8 cellular contexts compared by ENCODE assay signal in genomic region chr6:1611572-1612385, GRCh38. TPM values are rescaled to one million over a fixed set of nuclear protein-coding genes. Genes with fewer than 3 reads are reported as not detected.
DNase-seq lines count a peak whose midpoint lies in the region; ATAC-seq and TF ChIP-seq lines count a peak whose summit lies in the region.

No MANE protein-coding gene starts in this region.

- H3K4me1 Mint-ChIP-seq in CD14-positive monocyte = peaks cover 42% of the 10 kb centered on the region

- no peaks in the 10 kb centered on the region for H3K9me3 ChIP-seq in HUES48 (ENCODE audit: control insufficient read depth, insufficient read depth, low read length)
- H3K9me3 ChIP-seq in adipocyte (ENCODE audit: control insufficient read depth, low read length) = no peaks in the 10 kb centered on the region
- H3K9me3 ChIP-seq in tibial artery = no peaks in the 10 kb centered on the region

- H3K9ac ChIP-seq in HUES48 (ENCODE audit: low read depth, low read length) (no peak overlapping the region), adipocyte (ENCODE audit: low read length) (peak overlapping the region; percentile 81)

- intact Hi-C loops in CD14-positive monocyte (cut with micrococcal nuclease) = loop anchor here in 1 of 2 donors (5.0 to 10.0 kb wide), 2 partner anchors 633 to 836 kb away; partner anchors contain the start of gene GMDS
- intact Hi-C loops in tibial artery (cut with DNase I; ENCODE audit: low total_unique reads) = loop anchor here (2.0 kb wide), 1 partner anchor 487 kb away; no protein-coding TSS in a partner anchor

- H3K27me3 ChIP-seq in HUES48 (ENCODE audit: control insufficient read depth, insufficient read depth, low read length) (peaks cover 98% of the 10 kb centered on the region), adipocyte (replicated peaks; ENCODE audit: control insufficient read depth, insufficient read depth, low read length) (peaks cover 20% of the 10 kb centered on the region), layer of hippocampus (ENCODE audit: control insufficient read depth, insufficient read depth, low read length) (peaks cover 60% of the 10 kb centered on the region), tibial artery (no peaks in the 10 kb centered on the region)

- H3K9me3 Mint-ChIP-seq in CD14-positive monocyte = peaks cover 0 to 41% (median 20%) of the 10 kb centered on the region in 7 donors

- peak overlapping the region; percentile 85 to 97 for H3K4me3 Mint-ChIP-seq in CD14-positive monocyte

- no peaks in the 10 kb centered on the region for H3K36me3 ChIP-seq in HUES48 (ENCODE audit: control insufficient read depth, insufficient read depth, low read length)
- H3K36me3 ChIP-seq in adipocyte (ENCODE audit: control insufficient read depth, insufficient read depth, low read length, severe bottlenecking) = no peaks in the 10 kb centered on the region
- peaks cover 24 to 35% (median 29%) of the 10 kb centered on the region in 3 donors for H3K36me3 ChIP-seq in tibial artery

- H3K27me3 Mint-ChIP-seq in CD14-positive monocyte (ENCODE audit: low read depth in 3 of 3) = peaks cover 72 to 95% (median 75%) of the 10 kb centered on the region in 3 donors

- H3K27ac Mint-ChIP-seq in CD14-positive monocyte = peak overlapping the region in 1 of 7 donors; percentile 42

- DNase-seq in CD14-positive monocyte (ENCODE audit: low spot score) (no peak), adipocyte (ENCODE audit: low read depth) (peak; percentile 56), tibial artery (no peak), NCI-H2227 (lab: John Stamatoyannopoulos, UW; ENCODE audit: unreplicated experiment) (no peak)
- no peak for DNase-seq in effector CD8-positive, alpha-beta T cell (lab: John Stamatoyannopoulos, UW)

- TF ChIP-seq CTCF in CD14-positive monocyte (IDR thresholded peaks at IDR 0.05) (no peak), tibial artery (IDR thresholded peaks at IDR 0.05) (no peak)

- H3K4me3 ChIP-seq in HUES48 (ENCODE audit: low read depth, low read length) (peak overlapping the region; percentile 8; the same call in 1 of the 2 replicates), adipocyte (ENCODE audit: low read length) (peak overlapping the region; percentile 80), tibial artery (peak overlapping the region; percentile 91 to 93)

- H3K4me1 ChIP-seq in HUES48 (ENCODE audit: control insufficient read depth, insufficient read depth, low read length) (peaks cover 20% of the 10 kb centered on the region), adipocyte (ENCODE audit: control insufficient read depth, insufficient read depth, low read length) (peaks cover 26% of the 10 kb centered on the region), tibial artery (peaks cover 0 to 3% (median 0%) of the 10 kb centered on the region in 4 donors)

- ATAC-seq in HG03460 (IDR thresholded peaks at IDR 0.05; ENCODE audit: unreplicated experiment) = no peak

- peaks cover 5 to 12% of the 10 kb centered on the region in 2 donors for H3K36me3 Mint-ChIP-seq in CD14-positive monocyte

- H3K27ac ChIP-seq in HUES48 (ENCODE audit: low read depth, low read length) = no peak overlapping the region
- peak overlapping the region; percentile 46 for H3K27ac ChIP-seq in layer of hippocampus (ENCODE audit: low read depth, low read length)
- peak overlapping the region; percentile 91 to 98 for H3K27ac ChIP-seq in tibial artery

RNA-seq across cellular contexts. Expression of gene FOXC1, which starts 2.1 kb away (rescaled TPM):
- polyA plus RNA-seq in CD14-positive monocyte = not detected

Comparison
In these comparisons a context has a peak if more than half of its experiments do, and no peak if none do; other contexts are left out.
1. H3K4me3 ChIP-seq: peak in every context shown above with its lines; median percentile 92 in tibial artery; 80 in adipocyte; 8 in HUES48.